In genomic region chr12:42932937-42933336, GRCh38 we compare ENCODE assay signal across 20 cellular contexts.
DNase-seq lines count a peak whose midpoint lies in the region; ATAC-seq, FAIRE-seq and TF ChIP-seq lines count a peak whose summit lies in the region.
"Had no signal": no experiment of that assay in that cellular context is flagged by ENCODE, and none has a peak within 500 bp of the region (broad histone marks: within the 10 kb centered on the region; RNA-seq: fewer than 3 reads in every experiment).

No MANE protein-coding gene starts in this region.

- H3K23ac ChIP-seq in H1 (ENCODE audit: insufficient read length) = no peak overlapping the region

- H3K23me2 ChIP-seq in H1 (ENCODE audit: low read depth, low read length) = no peaks in the 10 kb centered on the region

- no peaks in the 10 kb centered on the region for H3K27me3 Mint-ChIP-seq in GM23338 (ENCODE audit: insufficient read depth, low read depth, poor library complexity)

- H3K4ac ChIP-seq in H1 (replicated peaks; ENCODE audit: insufficient read length, low read depth, low read length) = no peak overlapping the region

- POLR2A ChIA-PET in H1 (lab: Charles Lee; ENCODE audit: partially characterized antibody) = no interaction called here

- no peak overlapping the region for H4K8ac ChIP-seq in H1 (ENCODE audit: extremely low read depth, insufficient read depth, low read length)

- TF ChIP-seq EP300 in H1 (IDR thresholded peaks at IDR 0.05; ENCODE audit: borderline replicate concordance in 1 of 2, low read depth in 2 of 2, low read length in 2 of 2) (no peak), stomach (IDR thresholded peaks at IDR 0.05) (no peak)

- H3K79me1 ChIP-seq in H1 (ENCODE audit: low read depth, low read length) = no peaks in the 10 kb centered on the region

- H3K4me3 ChIP-seq in GM23338 (no peak overlapping the region), H1 (ENCODE audit: extremely low read depth in 1 of 4, insufficient read depth in 2 of 4, low read depth in 3 of 4, low read length in 4 of 4) (no peak overlapping the region), smooth muscle cell (no peak overlapping the region), stomach (no peak overlapping the region)

- H3F3A ChIP-seq in GM23338 (replicated peaks; ENCODE audit: low read depth) (no peaks in the 10 kb centered on the region), smooth muscle cell (ENCODE audit: low read depth) (peaks cover 26% of the 10 kb centered on the region)

- peaks cover 12% of the 10 kb centered on the region; the same call in 2 of the 3 replicates for H3K4me1 Mint-ChIP-seq in GM23338

- no peak overlapping the region for H3K4me3 Mint-ChIP-seq in GM23338
- H3K4me3 Mint-ChIP-seq: CD8-positive, alpha-beta T cell had no signal

- no peak overlapping the region for H2BK120ac ChIP-seq in H1 (replicated peaks; ENCODE audit: low read depth, low read length)

- H4K20me1 ChIP-seq in GM23338 (replicated peaks; ENCODE audit: insufficient read depth) = no peaks in the 10 kb centered on the region
- H4K20me1 ChIP-seq in H1 (replicated peaks in 1 of 2; ENCODE audit: control insufficient read depth in 1 of 2, insufficient read depth in 2 of 2, low read length in 2 of 2) = no peaks in the 10 kb centered on the region
- H4K20me1 ChIP-seq in smooth muscle cell (ENCODE audit: low read depth) = no peaks in the 10 kb centered on the region

- H3K9me2 ChIP-seq in GM23338 (ENCODE audit: insufficient read depth) = 0 out of 2 replicates have a peak, but pooled peaks cover 4% of the 10 kb centered on the region

- intact Hi-C loops in stomach (cut with DNase I; ENCODE audit: low total_unique reads) = no loop called here

- H2BK15ac ChIP-seq in H1 (ENCODE audit: low read length) = no peak overlapping the region

- H3K27ac Mint-ChIP-seq in GM23338 = no peak overlapping the region
- H3K27ac Mint-ChIP-seq: CD8-positive, alpha-beta T cell had no signal

- no peak for ATAC-seq in GM23338
- ATAC-seq: CD8-positive, alpha-beta T cell; HCT116 had no signal

- no peak overlapping the region for H3K9ac ChIP-seq in H1 (replicated peaks in 1 of 4; ENCODE audit: extremely low read depth in 1 of 4, low read depth in 3 of 4, low read length in 3 of 4)
- no peak overlapping the region for H3K9ac ChIP-seq in smooth muscle cell (ENCODE audit: low read depth)

- H3K27me3 ChIP-seq in GM23338 (ENCODE audit: insufficient read depth) (no peaks in the 10 kb centered on the region), H1 (replicated peaks in 1 of 4; ENCODE audit: control insufficient read depth in 3 of 4, extremely low read depth in 1 of 4, insufficient read depth in 3 of 4, low read length in 3 of 4) (no peaks in the 10 kb centered on the region), smooth muscle cell (ENCODE audit: low read depth) (no peaks in the 10 kb centered on the region), stomach (no peaks in the 10 kb centered on the region)
- H3K27me3 ChIP-seq: BE2C had no signal

- H4K5ac ChIP-seq in H1 (ENCODE audit: insufficient read length, low read depth, low read length) = no peak overlapping the region

- no peak for TF ChIP-seq CTCF in GM23338 (conservative IDR thresholded peaks at IDR 0.05; ENCODE audit: low read depth in 2 of 2)
- no peak for TF ChIP-seq CTCF in H1 (IDR thresholded peaks at IDR 0.05; ENCODE audit: control extremely low read depth in 1 of 3, insufficient read depth in 1 of 3, low read depth in 1 of 3, low read length in 3 of 3)
- TF ChIP-seq CTCF in smooth muscle cell (IDR thresholded peaks at IDR 0.05; ENCODE audit: borderline replicate concordance, insufficient read depth, poor library complexity, severe bottlenecking) = no peak
- TF ChIP-seq CTCF in stomach (IDR thresholded peaks at IDR 0.05) = no peak

- H3K4me2 ChIP-seq in GM23338 (no peak overlapping the region; the same call in 1 of the 2 replicates), H1 (ENCODE audit: insufficient read depth in 1 of 2, low read depth in 2 of 2, low read length in 2 of 2) (no peak overlapping the region), smooth muscle cell (peak overlapping the region; percentile 46)

- CTCF ChIA-PET in H1 (lab: Charles Lee; ENCODE audit: partially characterized antibody) = interaction anchor here (1.0 to 1.5 kb wide), 2 partner anchors 15 to 312 kb away, joined by 3 to 4 read pairs; no protein-coding TSS in a partner anchor

- no peak overlapping the region for H3K18ac ChIP-seq in H1 (ENCODE audit: extremely low read depth, low read length)

- no peak overlapping the region for H2AK5ac ChIP-seq in H1 (ENCODE audit: low read depth, low read length)

- H4K91ac ChIP-seq in H1 (replicated peaks; ENCODE audit: insufficient read length, low read length) = no peak overlapping the region

- no peak overlapping the region for H3K56ac ChIP-seq in H1 (replicated peaks; ENCODE audit: insufficient read length, low read depth, low read length)

- H3K14ac ChIP-seq in H1 (ENCODE audit: insufficient read length) = no peak overlapping the region

- H3K79me2 ChIP-seq in GM23338 (replicated peaks; ENCODE audit: insufficient read depth) = no peaks in the 10 kb centered on the region
- H3K79me2 ChIP-seq in H1 (ENCODE audit: control insufficient read depth in 1 of 2, insufficient read depth in 2 of 2, low read length in 2 of 2) = no peaks in the 10 kb centered on the region
- no peaks in the 10 kb centered on the region for H3K79me2 ChIP-seq in smooth muscle cell (ENCODE audit: low read depth)

- 87% methylated on average over 5 of the region's 5 CpGs; no CpG with 5 or more reads in 1 of the 2 experiments for WGBS in H1 (ENCODE audit: extremely low coverage in 1 of 2, insufficient coverage in 1 of 2, insufficient read length in 1 of 2, insufficient replicate concordance in 2 of 2, low coverage in 1 of 2, low lambda C conversion rate in 2 of 2, missing lambda C conversion rate in 1 of 2), 2 experiments
- 76% methylated on average over 5 of the region's 5 CpGs for WGBS in smooth muscle cell (ENCODE audit: low lambda C conversion rate)
- 67 to 76% (median 75%) methylated on average over 5 of the region's 5 CpGs for WGBS in stomach, 5 donors

- TF ChIP-seq POLR2A in H1 (IDR thresholded peaks at IDR 0.05; ENCODE audit: control extremely low read depth in 1 of 2, low read depth in 2 of 2, low read length in 2 of 2) = no peak
- no peak for TF ChIP-seq POLR2A in stomach (IDR thresholded peaks at IDR 0.05)

- H3K27ac ChIP-seq in GM23338 (ENCODE audit: low read depth) (no peak overlapping the region), H1 (ENCODE audit: low read depth, low read length) (no peak overlapping the region), smooth muscle cell (ENCODE audit: low read depth) (peak overlapping the region; percentile 17), stomach (no peak overlapping the region)
- H3K27ac ChIP-seq: C4-2B had no signal

- H2AFZ ChIP-seq in GM23338 (peak overlapping the region; percentile 93), H1 (ENCODE audit: low read length) (0 out of 2 replicates have a peak overlapping the region, but pooled peaks have one; percentile 41), smooth muscle cell (ENCODE audit: low read depth) (peak overlapping the region; percentile 78)

- no peak overlapping the region for H2BK5ac ChIP-seq in H1 (ENCODE audit: low read depth, low read length)

- no peaks in the 10 kb centered on the region; the same call in 1 of the 2 replicates for H3K4me1 ChIP-seq in GM23338 (ENCODE audit: insufficient read depth)
- no peaks in the 10 kb centered on the region for H3K4me1 ChIP-seq in H1 (replicated peaks in 1 of 4; ENCODE audit: control insufficient read depth in 3 of 4, insufficient read depth in 4 of 4, low read length in 3 of 4)
- no peaks in the 10 kb centered on the region for H3K4me1 ChIP-seq in smooth muscle cell (ENCODE audit: low read depth)
- no peaks in the 10 kb centered on the region for H3K4me1 ChIP-seq in stomach
- H3K4me1 ChIP-seq: BE2C had no signal

- H2BK20ac ChIP-seq in H1 (ENCODE audit: low read length) = no peak overlapping the region

- H2BK12ac ChIP-seq in H1 (ENCODE audit: low read depth, low read length) = no peak overlapping the region

- DNase-seq in GM23338 (ENCODE audit: low spot score) (no peak), NCI-H1105 treated with DMSO at 0.1 percent for 48 hours (lab: John Stamatoyannopoulos, UW) (peak; percentile 7), H1 (ENCODE audit: low read depth in 1 of 2, low spot score in 2 of 2) (no peak), smooth muscle cell (lab: John Stamatoyannopoulos, UW; ENCODE audit: unreplicated experiment) (no peak), SIG-M5 treated with dmso at 0.1 percent for 504 hours (lab: John Stamatoyannopoulos, UW; ENCODE audit: unreplicated experiment) (no peak), stomach (no peak)
- no peak for DNase-seq in activated T-cell treated with anti-CD3 and anti-CD28 coated beads, Interleukin-2, amount 50 U/mL, for 48 hours
- DNase-seq: BE2C; CD8-positive, alpha-beta T cell; COR-L47; DMS153; DMS79 treated with DMSO at 0.1 percent for 48 hours; EL; IMR-90 had no signal

- H3K9me3 ChIP-seq in H1 (ENCODE audit: insufficient read depth in 2 of 2, low read depth in 1 of 2, low read length in 1 of 2) = no peaks in the 10 kb centered on the region
- H3K9me3 ChIP-seq in smooth muscle cell (replicated peaks; ENCODE audit: low read depth) = no peaks in the 10 kb centered on the region
- no peaks in the 10 kb centered on the region for H3K9me3 ChIP-seq in stomach
- H3K9me3 ChIP-seq: BE2C had no signal

- H3K36me3 Mint-ChIP-seq in GM23338 (ENCODE audit: low read depth) = no peaks in the 10 kb centered on the region
- H3K36me3 Mint-ChIP-seq: CD8-positive, alpha-beta T cell had no signal

- peak; percentile 7 for FAIRE-seq in H1 (lab: Jason Lieb, UNC)
- FAIRE-seq: A204.1, D721Med, G401.6, GM12891 had no signal

- TF ChIP-seq RAD21 in H1 (IDR thresholded peaks at IDR 0.05 in 1 of 2, conservative IDR thresholded peaks at IDR 0.05 in 1 of 2; ENCODE audit: low read depth in 2 of 2, low read length in 2 of 2) = no peak

- H3K36me3 ChIP-seq in GM23338 (ENCODE audit: insufficient read depth) (no peaks in the 10 kb centered on the region), H1 (ENCODE audit: control insufficient read depth in 2 of 4, insufficient read depth in 4 of 4, low read length in 3 of 4) (no peaks in the 10 kb centered on the region), smooth muscle cell (ENCODE audit: low read depth) (no peaks in the 10 kb centered on the region), stomach (no peaks in the 10 kb centered on the region)
- H3K36me3 ChIP-seq: BE2C had no signal

- H3K9me3 Mint-ChIP-seq in GM23338 = no peaks in the 10 kb centered on the region

TF ChIP-seq in H1, 55 proteins besides CTCF, POLR2A, EP300 and RAD21 (continues in another document):
- TF ChIP-seq GTF2F1 (IDR thresholded peaks at IDR 0.05; ENCODE audit: borderline replicate concordance, low read depth, low read length) (no peak), HDAC6 (IDR thresholded peaks at IDR 0.05; ENCODE audit: low read depth, low read length) (no peak), EZH2 (IDR thresholded peaks at IDR 0.05; ENCODE audit: low read depth, low read length, severe bottlenecking) (no peak), RFX5 (IDR thresholded peaks at IDR 0.05; ENCODE audit: borderline replicate concordance, low read depth, low read length) (no peak), JUN (IDR thresholded peaks at IDR 0.05; ENCODE audit: low read depth, low read length) (no peak), GABPA (IDR thresholded peaks at IDR 0.05; ENCODE audit: borderline replicate concordance, insufficient read depth, low read length) (no peak), SIN3A (conservative IDR thresholded peaks at IDR 0.05 in 1 of 2, IDR thresholded peaks at IDR 0.05 in 1 of 2; ENCODE audit: low read depth in 1 of 2, low read length in 2 of 2) (no peak)

Comparison
In these comparisons a context has a peak if more than half of its experiments do, and no peak if none do; other contexts are left out.
1. H2AFZ ChIP-seq: peak in every context shown above with its lines; median percentile 93 in GM23338; 78 in smooth muscle cell; 41 in H1.